1 cellular context compared by ENCODE assay signal in genomic region chr12:13941258-13942249, GRCh38.
TF ChIP-seq lines count a peak whose summit lies in the region.

No MANE protein-coding gene starts in this region.

TF ChIP-seq in K562, 482 proteins besides CTCF, POLR2A, EP300 and RAD21 (continued from another document):
- TF ChIP-seq NRF1 (conservative IDR thresholded peaks at IDR 0.05 in 1 of 2, IDR thresholded peaks at IDR 0.05 in 1 of 2): no peak
